ENCODE assay signal across 21 cellular contexts in genomic region chr4:186733778-186734177, GRCh38. TPM values are rescaled to one million over a fixed set of nuclear protein-coding genes. Genes with fewer than 3 reads are reported as not detected.
DNase-seq lines count a peak whose midpoint lies in the region; ATAC-seq and TF ChIP-seq lines count a peak whose summit lies in the region.
"Had no signal": no experiment of that assay in that cellular context is flagged by ENCODE, and none has a peak within 500 bp of the region (broad histone marks: within the 10 kb centered on the region; RNA-seq: fewer than 3 reads in every experiment).

No MANE protein-coding gene starts in this region.

- TF ChIP-seq CTCF in IMR-90 (conservative IDR thresholded peaks at IDR 0.05; ENCODE audit: low read depth, low read length) (no peak), RWPE2 (IDR thresholded peaks at IDR 0.05; ENCODE audit: poor library complexity, severe bottlenecking) (no peak), mesothelial cell of epicardium (IDR thresholded peaks at IDR 0.05; ENCODE audit: unreplicated experiment) (no peak)

- no peak overlapping the region for H3K27ac ChIP-seq in IMR-90 (ENCODE audit: insufficient read depth, low read length)
- peak overlapping the region; percentile 92 for H3K27ac ChIP-seq in RWPE2 (ENCODE audit: poor library complexity, severe bottlenecking)
- H3K27ac ChIP-seq: Peyer's patch had no signal

- H3K4me3 ChIP-seq in IMR-90 (ENCODE audit: insufficient read depth, low read depth, low read length) (no peak overlapping the region), RWPE2 (ENCODE audit: severe bottlenecking) (no peak overlapping the region)
- H3K4me3 ChIP-seq: Peyer's patch had no signal

- H3K27ac Mint-ChIP-seq in mesothelial cell of epicardium: peak overlapping the region; percentile 3
- H3K27ac Mint-ChIP-seq: CD4-positive, alpha-beta memory T cell had no signal

- H4K8ac ChIP-seq in IMR-90 (ENCODE audit: low read depth in 2 of 2, low read length in 2 of 2): no peak overlapping the region

- H2BK15ac ChIP-seq in IMR-90 (ENCODE audit: low read depth, low read length): 0 out of 3 replicates have a peak overlapping the region, but pooled peaks have one; percentile 61

- no peak overlapping the region for H3K9ac ChIP-seq in IMR-90 (ENCODE audit: low read depth, low read length)
- H3K9ac ChIP-seq: SK-N-SH had no signal

- H4K5ac ChIP-seq in IMR-90 (ENCODE audit: low read depth, low read length): no peak overlapping the region

- intact Hi-C loops in IMR-90 (cut with micrococcal nuclease): no loop called here
- intact Hi-C loops in posterior vena cava (cut with DNase I): no loop called here

- no peaks in the 10 kb centered on the region for H4K20me1 ChIP-seq in IMR-90 (ENCODE audit: insufficient read depth, low read length)

- 0 out of 2 replicates have a peak overlapping the region, but pooled peaks have one; percentile 37 for H2BK120ac ChIP-seq in IMR-90 (ENCODE audit: low read depth, low read length)

- no peak overlapping the region for H3K18ac ChIP-seq in IMR-90 (ENCODE audit: low read depth, low read length)

- H3K4me1 Mint-ChIP-seq in mesothelial cell of epicardium: peaks cover 15% of the 10 kb centered on the region
- H3K4me1 Mint-ChIP-seq: CD4-positive, alpha-beta memory T cell had no signal

- no peak overlapping the region for H2AFZ ChIP-seq in IMR-90 (replicated peaks; ENCODE audit: low read length, poor library complexity)

- no peaks in the 10 kb centered on the region for H3K36me3 Mint-ChIP-seq in mesothelial cell of epicardium
- H3K36me3 Mint-ChIP-seq: CD4-positive, alpha-beta memory T cell had no signal

- no peak overlapping the region for H3K4me2 ChIP-seq in IMR-90 (ENCODE audit: low read depth, low read length)
- H3K4me2 ChIP-seq: SK-N-SH had no signal

- dilution Hi-C loops in IMR-90 (cut with HindIII; ENCODE audit: low sequenced_read_pairs, unreplicated experiment): no loop called here

- no peak overlapping the region for H2BK5ac ChIP-seq in IMR-90 (ENCODE audit: low read depth, low read length, poor library complexity, severe bottlenecking)

- H3K4ac ChIP-seq in IMR-90 (ENCODE audit: low read depth, low read length): 0 out of 2 replicates have a peak overlapping the region, but pooled peaks have one; percentile 31

- H3K27me3 ChIP-seq in IMR-90 (ENCODE audit: control insufficient read depth, insufficient read depth, low read length) (no peaks in the 10 kb centered on the region), RWPE2 (ENCODE audit: insufficient read depth, poor library complexity, severe bottlenecking) (no peaks in the 10 kb centered on the region)
- H3K27me3 ChIP-seq: Peyer's patch had no signal

- H2BK20ac ChIP-seq in IMR-90 (ENCODE audit: low read depth, low read length): peak overlapping the region; percentile 5; the same call in 1 of the 2 replicates

- H3K4me1 ChIP-seq in IMR-90 (ENCODE audit: control insufficient read depth, insufficient read depth, low read length) (peaks cover 4% of the 10 kb centered on the region), RWPE2 (ENCODE audit: insufficient read depth, poor library complexity, severe bottlenecking) (peaks cover 34% of the 10 kb centered on the region)

- H3K4me3 Mint-ChIP-seq in mesothelial cell of epicardium: no peak overlapping the region
- H3K4me3 Mint-ChIP-seq: CD4-positive, alpha-beta memory T cell had no signal

- no peak for TF ChIP-seq POLR2A in IMR-90 (IDR thresholded peaks at IDR 0.05; ENCODE audit: low read depth, low read length)

- H3K14ac ChIP-seq in IMR-90 (replicated peaks; ENCODE audit: low read depth, low read length): no peak overlapping the region

- H3K9me3 ChIP-seq in IMR-90 (ENCODE audit: control insufficient read depth, insufficient read depth, low read length) (no peaks in the 10 kb centered on the region), RWPE2 (ENCODE audit: severe bottlenecking) (no peaks in the 10 kb centered on the region)
- H3K9me3 ChIP-seq: Peyer's patch, SK-N-SH had no signal

- CTCF ChIA-PET in IMR-90 (lab: Yijun Ruan, JAX): no interaction called here

- BruUV-seq in IMR-90 (replicated peaks; lab: Mats Ljungman, UMichigan): no TSS peak

- H3K27me3 Mint-ChIP-seq in mesothelial cell of epicardium (ENCODE audit: low read depth): no peaks in the 10 kb centered on the region

- H4K91ac ChIP-seq in IMR-90 (ENCODE audit: insufficient read depth, low read depth, low read length): no peak overlapping the region

- 87% methylated on average over 2 of the region's 4 CpGs; no CpG with 5 or more reads in 1 of the 2 experiments for WGBS in IMR-90 (ENCODE audit: extremely low coverage in 2 of 2, insufficient read length in 1 of 2), 2 experiments

- H2AK9ac ChIP-seq in IMR-90 (replicated peaks; ENCODE audit: low read depth, low read length, poor library complexity): no peak overlapping the region

- in situ Hi-C loops in IMR-90 (cut with MboI; ENCODE audit: low sequenced_read_pairs): loop anchor here (25.0 kb wide), 1 partner anchor 204 kb away; no protein-coding TSS in a partner anchor

- H3K36me3 ChIP-seq in IMR-90 (ENCODE audit: control insufficient read depth, insufficient read depth, low read length) (no peaks in the 10 kb centered on the region), RWPE2 (ENCODE audit: low read depth) (no peaks in the 10 kb centered on the region)
- H3K36me3 ChIP-seq: Peyer's patch had no signal

- 0 out of 2 replicates have a peak, but pooled peaks cover 3% of the 10 kb centered on the region for H3K9me1 ChIP-seq in IMR-90 (ENCODE audit: insufficient read depth, low read length)

- peaks cover 3% of the 10 kb centered on the region for H3K9me3 Mint-ChIP-seq in mesothelial cell of epicardium

- H2AK5ac ChIP-seq in IMR-90 (ENCODE audit: low read depth, low read length): peak overlapping the region; percentile 72; the same call in 1 of the 2 replicates

- no peak for TF ChIP-seq RAD21 in IMR-90 (IDR thresholded peaks at IDR 0.05; ENCODE audit: low read length)

- H3K56ac ChIP-seq in IMR-90 (ENCODE audit: extremely low read depth, insufficient read depth, low read length): no peak overlapping the region

- no peak overlapping the region for H3K23ac ChIP-seq in IMR-90 (ENCODE audit: low read depth, low read length)

- POLR2A ChIA-PET in IMR-90 (lab: Charles Lee; ENCODE audit: unreplicated experiment): no interaction called here

- H3K79me1 ChIP-seq in IMR-90 (ENCODE audit: low read depth in 1 of 2, low read length in 2 of 2): peaks cover 0 to 6% of the 10 kb centered on the region in 2 experiments; a peak in 1 of 4 replicates

- DNase-seq in IMR-90 (no peak), RWPE2 (ENCODE audit: low spot score) (no peak), mesothelial cell of epicardium (ENCODE audit: low spot score in 2 of 2, unreplicated experiment in 2 of 2) (no peak), posterior vena cava (ENCODE audit: low spot score) (no peak), NOMO-1 (lab: John Stamatoyannopoulos, UW; ENCODE audit: unreplicated experiment in 2 of 2) (no peak)
- no peak for DNase-seq in stimulated activated CD4-positive, alpha-beta T cell treated with anti-CD3 and anti-CD28 coated beads, Interleukin-4, amount 100 ng/mL, for 4 hours
- DNase-seq: C1 segment of cervical spinal cord; CD4-positive, alpha-beta memory T cell; COR-L47; KBM-7; MM.1S; NCI-H1048; NCI-H1417; NCI-H1694; NCI-H2029 treated with DMSO at 0.1 percent for 48 hours; NCI-H2227 treated with DMSO at 0.1 percent for 48 hours; NCI-H526 treated with DMSO at 0.1 percent for 48 hours; Peyer's patch; SK-N-SH; SW 1271 had no signal

- no peak for ATAC-seq in IMR-90 (ENCODE audit: low read depth)
- no peak for ATAC-seq in RWPE2 (ENCODE audit: low read depth)
- ATAC-seq in HG02642 (IDR thresholded peaks at IDR 0.05; ENCODE audit: poor library complexity, unreplicated experiment): no peak

TF ChIP-seq in IMR-90, 13 proteins besides CTCF, POLR2A, EP300 and RAD21:
- TF ChIP-seq RCOR1 (IDR thresholded peaks at IDR 0.05; ENCODE audit: insufficient replicate concordance, low read length) (no peak), ELK1 (IDR thresholded peaks at IDR 0.05; ENCODE audit: borderline replicate concordance, low read depth, low read length) (no peak), MAFK (IDR thresholded peaks at IDR 0.05; ENCODE audit: low read depth, low read length) (no peak), USF2 (IDR thresholded peaks at IDR 0.05; ENCODE audit: low read depth, low read length) (no peak), MAZ (IDR thresholded peaks at IDR 0.05; ENCODE audit: borderline replicate concordance, low read depth, low read length) (no peak), FOS (IDR thresholded peaks at IDR 0.05; ENCODE audit: low read depth, low read length) (no peak), SMC3 (IDR thresholded peaks at IDR 0.05; ENCODE audit: low read depth, low read length) (no peak), BHLHE40 (IDR thresholded peaks at IDR 0.05; ENCODE audit: low read depth, low read length) (no peak), RFX5 (IDR thresholded peaks at IDR 0.05; ENCODE audit: low read depth, low read length) (no peak)

RNA-seq across cellular contexts. Expression of gene FAT1, which starts 10.1 kb away (rescaled TPM):
- total RNA-seq in IMR-90 (2012; rRNA removed): 464 and 519 TPM in 2 replicates
- polyA plus RNA-seq in IMR-90 (2012; rRNA removed): 156 and 171 TPM in 2 replicates
- 126 and 202 TPM in 2 replicates for polyA plus RNA-seq in IMR-90 (2012; cell fraction: cytosol; rRNA removed)
- polyA plus RNA-seq in IMR-90 (2012; cell fraction: nucleus; rRNA removed; ENCODE audit: low replicate concordance): 206 and 325 TPM in 2 replicates
- 211 to 224 TPM (median 224 TPM) in 3 replicates for total RNA-seq in mesothelial cell of epicardium
- total RNA-seq in posterior vena cava: 10 to 100 TPM; 75.5 to 85.9 TPM
- total RNA-seq: CD4-positive, alpha-beta memory T cell had no signal
- polyA plus RNA-seq: CD4-positive, alpha-beta memory T cell had no signal
